In the genomic region with DNA sequence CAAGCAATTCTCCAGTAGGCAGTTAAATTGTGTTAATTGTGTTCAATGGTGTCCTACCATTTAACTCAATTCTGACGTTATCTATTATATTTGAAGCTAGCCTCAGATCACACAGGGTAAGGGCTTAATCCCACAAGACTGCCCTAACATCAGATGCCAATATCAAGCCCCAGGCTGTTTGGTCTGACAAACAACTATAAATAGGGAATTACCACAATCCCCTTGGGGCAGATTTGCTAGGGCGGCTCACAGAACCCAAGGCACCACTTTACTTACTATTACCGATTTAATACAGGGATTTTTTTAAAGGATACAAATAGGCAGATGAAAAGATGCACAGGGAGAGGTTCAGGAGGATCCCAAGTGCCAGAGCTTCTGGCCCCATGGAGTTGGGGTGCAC, we compare ENCODE assay signal across 19 cellular contexts.
"Had no signal": no experiment of that assay in that cellular context is flagged by ENCODE, and none has a peak within 500 bp of the region (broad histone marks: within the 10 kb centered on the region; RNA-seq: fewer than 3 reads in every experiment).

No MANE protein-coding gene starts in this region.

- DNase-seq: KBM-7, MG63, NCI-H1092, NCI-H1105 treated with DMSO at 0.1 percent for 48 hours, NCI-H1417 treated with DMSO at 0.1 percent for 48 hours, NCI-H146, NCI-H1694 treated with DMSO at 0.1 percent for 48 hours, NCI-H1930, NCI-H2081, NCI-H2171, NCI-H226, NCI-H446, NCI-H510A treated with DMSO at 0.1 percent for 48 hours, NCI-H526, Right ventricle myocardium superior, RPMI8226, SIG-M5 had no signal

- H3K36me3 ChIP-seq: MG63, SJSA1 had no signal

- H3K9me3 ChIP-seq: MG63, SJSA1 had no signal

- H3K27ac ChIP-seq: SJSA1, SK-N-MC had no signal

- H3K4me3 ChIP-seq: MG63, SJSA1, SK-N-MC had no signal

- H3K4me1 ChIP-seq: SJSA1 had no signal

- H3K27me3 ChIP-seq: MG63, SJSA1 had no signal
